10 cellular contexts compared by ENCODE assay signal in the genomic region with DNA sequence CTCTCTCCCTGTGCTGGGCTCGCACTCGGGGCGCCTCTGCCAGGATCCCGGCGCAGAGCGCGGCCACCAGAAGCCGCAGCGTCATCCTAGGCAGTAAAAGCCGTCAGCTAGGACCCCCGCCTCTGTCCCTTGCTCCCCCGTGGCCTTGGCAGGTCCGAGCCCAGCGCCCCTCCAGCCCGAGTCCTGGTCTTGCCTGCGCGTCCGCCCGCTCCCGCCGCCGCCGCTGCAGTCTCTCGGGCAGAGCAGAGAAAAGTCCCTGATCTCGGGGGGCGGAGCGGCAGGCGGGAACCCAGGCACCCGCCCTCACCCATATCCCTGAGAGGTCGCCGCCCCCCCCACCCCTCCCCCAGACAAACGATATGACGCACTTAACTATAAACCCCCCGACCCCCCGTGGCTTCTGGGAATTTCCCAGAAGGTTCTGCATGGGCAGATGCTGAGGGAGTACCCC. TPM values are rescaled to one million over a fixed set of nuclear protein-coding genes. Genes with fewer than 3 reads are reported as not detected.
DNase-seq lines count a peak whose midpoint lies in the region; ATAC-seq and TF ChIP-seq lines count a peak whose summit lies in the region.
"Had no signal": no experiment of that assay in that cellular context is flagged by ENCODE, and none has a peak within 500 bp of the region (broad histone marks: within the 10 kb centered on the region; RNA-seq: fewer than 3 reads in every experiment).

TSS of gene COL7A1 (minus strand) at position 255 of the 451 bp plus-strand sequence. CDS start at position 85, 170 bp downstream.

- H3K4me1 ChIP-seq in ascending aorta (peaks cover 24 to 45% of the 10 kb centered on the region in 2 donors), left ventricle myocardium inferior (peaks cover 59% of the 10 kb centered on the region), sigmoid colon (peaks cover 0 to 46% (median 39%) of the 10 kb centered on the region in 4 donors)

- in situ Hi-C loops in GM13977 (cut with MboI; ENCODE audit: low pct_unique_long_range_greater_than_20kb, low sequenced_read_pairs, unreplicated experiment) = no loop called here

- intact Hi-C loops in ascending aorta (cut with DNase I) = loop anchor here (1.0 to 5.0 kb wide), 3 partner anchors 23 to 42 kb away; partner anchors contain the start of gene SLC26A6
- intact Hi-C loops in left ventricle myocardium inferior (cut with micrococcal nuclease) = no loop called here
- intact Hi-C loops in sigmoid colon (cut with DNase I) = no loop called here

- no peaks in the 10 kb centered on the region for H3K27me3 ChIP-seq in ascending aorta
- H3K27me3 ChIP-seq in left ventricle myocardium inferior (ENCODE audit: low read depth) = peaks cover 10% of the 10 kb centered on the region
- H3K27me3 ChIP-seq in sigmoid colon = peaks cover 0 to 15% (median 5%) of the 10 kb centered on the region in 3 donors

- no peaks in the 10 kb centered on the region for H3K9me3 Mint-ChIP-seq in activated T-cell treated with anti-CD3 and anti-CD28 coated beads, Interleukin-2, amount 50 U/mL, for 24 hours
- H3K9me3 Mint-ChIP-seq: activated naive CD4-positive, alpha-beta T cell treated with anti-CD3 and anti-CD28 coated beads, Interleukin-2, amount 10 ng/mL, durations not matched to agents 7 days and 5 days had no signal

- H3K4me3 ChIP-seq in ascending aorta = peak within 1 kb of the TSS; percentile 44 to 73
- H3K4me3 ChIP-seq in left ventricle myocardium inferior = peak within 1 kb of the TSS; percentile 55
- H3K4me3 ChIP-seq in sigmoid colon = peak within 1 kb of the TSS; percentile 16 to 50 (median 40)

- peaks cover 23% of the 10 kb centered on the region for H3K36me3 Mint-ChIP-seq in activated T-cell treated with anti-CD3 and anti-CD28 coated beads, Interleukin-2, amount 50 U/mL, for 24 hours (ENCODE audit: low read depth)

- 2 to 11% methylated on average over 35 of the region's 35 CpGs for WGBS in sigmoid colon, 2 donors

- no peak for TF ChIP-seq POLR2A in sigmoid colon (IDR thresholded peaks at IDR 0.05)

- no peak within 1 kb of the TSS for H3K27ac Mint-ChIP-seq in activated T-cell treated with anti-CD3 and anti-CD28 coated beads, Interleukin-2, amount 50 U/mL, for 24 hours
- H3K27ac Mint-ChIP-seq: activated naive CD4-positive, alpha-beta T cell treated with anti-CD3 and anti-CD28 coated beads, Interleukin-2, amount 10 ng/mL, durations not matched to agents 7 days and 5 days had no signal

- TF ChIP-seq CTCF in GM13977 (IDR thresholded peaks at IDR 0.05; ENCODE audit: extremely low read depth, insufficient read depth, missing control alignments) (no peak), ascending aorta (IDR thresholded peaks at IDR 0.05) (no peak), left ventricle myocardium inferior (IDR thresholded peaks at IDR 0.05; ENCODE audit: borderline replicate concordance) (no peak), sigmoid colon (IDR thresholded peaks at IDR 0.05) (no peak)

- DNase-seq in GM13977 (ENCODE audit: low spot score) (peak; percentile 75), ascending aorta (ENCODE audit: low spot score in 2 of 2) (no peak), left ventricle myocardium inferior (no peak), sigmoid colon (no peak), cerebellar cortex (ENCODE audit: low spot score) (no peak), NCI-H2029 treated with DMSO at 0.1 percent for 48 hours (lab: John Stamatoyannopoulos, UW) (no peak)
- DNase-seq in activated T-cell treated with anti-CD3 and anti-CD28 coated beads, Interleukin-2, amount 50 U/mL, for 24 hours = no peak
- DNase-seq: activated naive CD4-positive, alpha-beta T cell treated with anti-CD3 and anti-CD28 coated beads, Interleukin-2, amount 10 ng/mL, durations not matched to agents 7 days and 5 days; NCI-H446 treated with DMSO at 0.1 percent for 48 hours had no signal

- no peak within 1 kb of the TSS for H3K4me3 Mint-ChIP-seq in activated T-cell treated with anti-CD3 and anti-CD28 coated beads, Interleukin-2, amount 50 U/mL, for 24 hours
- H3K4me3 Mint-ChIP-seq: activated naive CD4-positive, alpha-beta T cell treated with anti-CD3 and anti-CD28 coated beads, Interleukin-2, amount 10 ng/mL, durations not matched to agents 7 days and 5 days had no signal

- peaks cover 41% of the 10 kb centered on the region for H3K27me3 Mint-ChIP-seq in activated T-cell treated with anti-CD3 and anti-CD28 coated beads, Interleukin-2, amount 50 U/mL, for 24 hours

- peaks cover 6% of the 10 kb centered on the region for H3K4me1 Mint-ChIP-seq in activated T-cell treated with anti-CD3 and anti-CD28 coated beads, Interleukin-2, amount 50 U/mL, for 24 hours (ENCODE audit: low read depth)

- no peak for TF ChIP-seq EP300 in sigmoid colon (IDR thresholded peaks at IDR 0.05)

- H3K36me3 ChIP-seq in ascending aorta (peaks cover 11 to 20% of the 10 kb centered on the region in 2 donors), left ventricle myocardium inferior (peaks cover 21% of the 10 kb centered on the region), sigmoid colon (peaks cover 8 to 17% (median 12%) of the 10 kb centered on the region in 4 donors)

- peak within 1 kb of the TSS; percentile 94 to 95 for H3K27ac ChIP-seq in ascending aorta
- H3K27ac ChIP-seq in left ventricle myocardium inferior (replicated peaks) = peak within 1 kb of the TSS; percentile 95
- peak within 1 kb of the TSS; percentile 20 to 89 (median 26) for H3K27ac ChIP-seq in sigmoid colon

- H3K9me3 ChIP-seq in ascending aorta (no peaks in the 10 kb centered on the region), left ventricle myocardium inferior (replicated peaks) (no peaks in the 10 kb centered on the region), sigmoid colon (no peaks in the 10 kb centered on the region)

- no peak for ATAC-seq in HG03045 (IDR thresholded peaks at IDR 0.05; ENCODE audit: unreplicated experiment)

RNA-seq across cellular contexts. Expression of gene COL7A1, which starts in this region (rescaled TPM):
- total RNA-seq in ascending aorta (22.2 TPM), left ventricle myocardium inferior (24.4 TPM), sigmoid colon (1 to 10 TPM; 1.5 to 9.4 (median 2.6) TPM)
- 10 to 100 TPM in 1 of 3 donors, 1 to 10 TPM in 2; 1.4 to 15.4 (median 3.0) TPM for polyA plus RNA-seq in sigmoid colon

Comparison
In these comparisons a context has a peak if more than half of its experiments do, and no peak if none do; other contexts are left out.
1. H3K27ac ChIP-seq: peak in every context shown above with its lines; median percentile 95 in left ventricle myocardium inferior; 94 in ascending aorta; 26 in sigmoid colon.